23 cellular contexts compared by ENCODE assay signal in the genomic region with DNA sequence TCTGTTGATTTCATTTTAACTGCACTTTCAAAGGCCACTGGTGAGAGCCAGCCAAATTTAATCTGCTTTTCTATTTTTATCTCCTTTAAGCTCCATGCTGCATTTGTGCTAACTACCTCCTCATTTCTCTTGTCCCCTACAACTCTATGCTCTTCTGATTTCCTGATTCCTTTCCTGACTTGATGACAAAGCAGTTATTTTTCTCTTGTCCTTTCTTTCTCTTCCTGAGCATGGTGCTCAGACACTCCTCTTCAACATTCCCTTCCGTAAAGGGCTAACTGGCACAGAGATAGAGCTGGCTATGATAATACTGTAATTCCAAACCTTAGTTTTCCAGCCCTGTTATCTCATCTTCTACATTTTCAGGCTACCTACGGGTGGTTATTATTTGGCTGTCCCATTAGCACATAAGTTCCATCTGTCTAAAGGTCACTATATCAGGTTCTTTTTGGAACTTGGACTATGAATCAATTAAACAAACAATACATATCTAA. TPM values are rescaled to one million over a fixed set of nuclear protein-coding genes. Genes with fewer than 3 reads are reported as not detected.
DNase-seq lines count a peak whose midpoint lies in the region; ATAC-seq, FAIRE-seq and TF ChIP-seq lines count a peak whose summit lies in the region.
"Had no signal": no experiment of that assay in that cellular context is flagged by ENCODE, and none has a peak within 500 bp of the region (broad histone marks: within the 10 kb centered on the region; RNA-seq: fewer than 3 reads in every experiment).

No MANE protein-coding gene starts in this region.

- peaks cover 5% of the 10 kb centered on the region for H3K4me1 Mint-ChIP-seq in progenitor cell of endocrine pancreas (ENCODE audit: low read depth)
- H3K4me1 Mint-ChIP-seq: GM23338, IgD-negative memory B cell had no signal

- TF ChIP-seq CTCF in progenitor cell of endocrine pancreas (IDR thresholded peaks at IDR 0.05; ENCODE audit: unreplicated experiment) = no peak

- 14 to 57% (median 39%) methylated on average over 2 of the region's 2 CpGs for WGBS in small intestine, 3 donors

- H3K4me1 ChIP-seq in small intestine (ENCODE audit: control insufficient read depth in 2 of 2, insufficient read depth in 1 of 2, low read depth in 1 of 2, low read length in 1 of 2) = peaks cover 0 to 2% of the 10 kb centered on the region in 2 donors
- H3K4me1 ChIP-seq: Peyer's patch had no signal

- H3K9me3 Mint-ChIP-seq in progenitor cell of endocrine pancreas (ENCODE audit: low read depth) = no peaks in the 10 kb centered on the region
- H3K9me3 Mint-ChIP-seq: GM23338 had no signal

- peak; percentile 73 for ATAC-seq in Right ventricle myocardium superior (ENCODE audit: poor library complexity)
- ATAC-seq in left lobe of liver = peak; percentile 75
- ATAC-seq: GM23338, HCT116 had no signal

- no peaks in the 10 kb centered on the region for H3K9me3 ChIP-seq in small intestine (ENCODE audit: control insufficient read depth, low read depth)
- H3K9me3 ChIP-seq: Peyer's patch had no signal

- intact Hi-C loops in Right ventricle myocardium superior (cut with DNase I) = no loop called here

- H3K27ac Mint-ChIP-seq in progenitor cell of endocrine pancreas = no peak overlapping the region
- H3K27ac Mint-ChIP-seq: GM23338, IgD-negative memory B cell had no signal

- DNase-seq in NCI-H82 treated with DMSO at 0.1 percent for 48 hours (lab: John Stamatoyannopoulos, UW; ENCODE audit: unreplicated experiment) (peak; percentile 55), Right ventricle myocardium superior (no peak), left lobe of liver (ENCODE audit: low spot score) (no peak), small intestine (peak; percentile 65), SHP77 treated with DMSO at 0.1 percent for 48 hours (lab: John Stamatoyannopoulos, UW) (no peak), germinal center (ENCODE audit: low spot score) (no peak), progenitor cell of endocrine pancreas (ENCODE audit: low spot score, unreplicated experiment) (no peak)
- DNase-seq: AML-193; GF-D8; NCI-H1092 treated with DMSO at 0.1 percent for 48 hours; NCI-H146; NCI-H2029 treated with DMSO at 0.1 percent for 48 hours; NCI-H2171; NCI-H446 treated with DMSO at 0.1 percent for 48 hours; NCI-H69; NK-92 treated with Interleukin-12 subunit alpha and Interleukin-12 subunit beta, amount 100 ng/mL, for 24 hours; Peyer's patch; SHP77 had no signal

- H3K27ac ChIP-seq in small intestine (ENCODE audit: low read depth in 1 of 2, low read length in 1 of 2) = no peak overlapping the region
- H3K27ac ChIP-seq: C4-2B, HL-60, Peyer's patch had no signal

- no peak overlapping the region for H3K4me3 ChIP-seq in small intestine (ENCODE audit: low read depth in 1 of 2, low read length in 2 of 2)
- H3K4me3 ChIP-seq: GM23338, Peyer's patch had no signal

- no peaks in the 10 kb centered on the region for H3K27me3 Mint-ChIP-seq in progenitor cell of endocrine pancreas

- no peaks in the 10 kb centered on the region for H3K27me3 ChIP-seq in small intestine (ENCODE audit: control insufficient read depth in 2 of 2, insufficient read depth in 2 of 2, low read length in 2 of 2)
- H3K27me3 ChIP-seq: Peyer's patch had no signal

- no peak for FAIRE-seq in small intestine (lab: Jason Lieb, UNC)

- H3K36me3 ChIP-seq in small intestine (ENCODE audit: control insufficient read depth in 2 of 2, insufficient read depth in 2 of 2, low read length in 2 of 2) = no peaks in the 10 kb centered on the region
- H3K36me3 ChIP-seq: Peyer's patch had no signal

- H3K36me3 Mint-ChIP-seq in progenitor cell of endocrine pancreas (ENCODE audit: insufficient read depth) = peaks cover 6% of the 10 kb centered on the region
- H3K36me3 Mint-ChIP-seq: IgD-negative memory B cell had no signal

- H3K4me3 Mint-ChIP-seq in progenitor cell of endocrine pancreas (ENCODE audit: low read depth) = no peak overlapping the region
- H3K4me3 Mint-ChIP-seq: GM23338, IgD-negative memory B cell had no signal

RNA-seq across cellular contexts. Expression of a gene that starts 6.8 kb away (rescaled TPM):
- total RNA-seq in Right ventricle myocardium superior (27.9 TPM), left lobe of liver (13.3 TPM), progenitor cell of endocrine pancreas (57.6 and 58.5 TPM in 2 replicates)
- polyA plus RNA-seq in small intestine = 10 to 100 TPM; 36.5 to 41.0 (median 39.4) TPM

Comparison
In these comparisons a context has a peak if more than half of its experiments do, and no peak if none do; other contexts are left out.
1. DNase-seq: peak in NCI-H82 treated with DMSO at 0.1 percent for 48 hours (single experiment) and small intestine (single experiment); none in Right ventricle myocardium superior (single experiment), left lobe of liver (single experiment), SHP77 treated with DMSO at 0.1 percent for 48 hours (single experiment), germinal center (single experiment) and progenitor cell of endocrine pancreas (single experiment).